In genomic region chr7:21427861-21428641, GRCh38 we compare ENCODE assay signal across 8 cellular contexts. TPM values are rescaled to one million over a fixed set of nuclear protein-coding genes. Genes with fewer than 3 reads are reported as not detected.
DNase-seq lines count a peak whose midpoint lies in the region; ATAC-seq and TF ChIP-seq lines count a peak whose summit lies in the region.

TSS of gene SP4 (plus strand) at chr7:21428083. CDS start at chr7:21428252, 169 bp downstream.

- H3K27ac ChIP-seq in mesenchymal stem cell (ENCODE audit: low read length, poor library complexity, severe bottlenecking), result peak within 1 kb of the TSS; percentile 90

- H3K9ac ChIP-seq in mesenchymal stem cell (ENCODE audit: low read length), result peak within 1 kb of the TSS; percentile 90

- H3K4me3 ChIP-seq in Caco-2 (ENCODE audit: low read depth, low read length) (peak within 1 kb of the TSS; percentile 80), mesenchymal stem cell (ENCODE audit: insufficient read depth in 1 of 2, low read depth in 1 of 2, low read length in 2 of 2) (peak within 1 kb of the TSS; percentile 85 to 94)

- intact Hi-C loops in Caco-2 (cut with micrococcal nuclease; ENCODE audit: unreplicated experiment), result loop anchor here (1.0 to 5.0 kb wide), 6 partner anchors 62 to 641 kb away; partner anchors contain the start of gene SP8

- H3K4ac ChIP-seq in mesenchymal stem cell (ENCODE audit: low read depth in 1 of 2, low read length in 2 of 2), result peak within 1 kb of the TSS; percentile 10 to 73

- POLR2A ChIA-PET in Caco-2 (lab: Charles Lee), result interaction anchor here (0.6 to 1.2 kb wide), 8 partner anchors 13 to 503 kb away, joined by 3 to 10 read pairs (median 4); no protein-coding TSS in a partner anchor

- H3K79me1 ChIP-seq in mesenchymal stem cell (replicated peaks; ENCODE audit: low read length, poor library complexity, severe bottlenecking), result peaks cover 10% of the 10 kb centered on the region

- DNase-seq in Caco-2, result peak; percentile 95 to 99
- DNase-seq in HUDEP-2 (lab: John Stamatoyannopoulos, UW; ENCODE audit: unreplicated experiment in 76 of 76), result peak in 75 of 76 experiments; percentile 69 to 99 (median 95)
- peak; percentile 89 for DNase-seq in NOMO-1 treated with dmso at 0.1 percent for 144 hours (lab: John Stamatoyannopoulos, UW; ENCODE audit: unreplicated experiment)
- peak; percentile 77 to 95 (median 83) for DNase-seq in activated CD8-positive, alpha-beta memory T cell treated with anti-CD3 and anti-CD28 coated beads for 48 hours (ENCODE audit: low read depth in 2 of 3, low spot score in 2 of 3)
- DNase-seq in effector memory CD8-positive, alpha-beta T cell, result peak; percentile 93 to 97 (median 97)
- peak; percentile 97 for DNase-seq in mesenchymal stem cell
- peak; percentile 89 for DNase-seq in stimulated activated CD8-positive, alpha-beta memory T cell treated with anti-CD3 and anti-CD28 coated beads, Interleukin-12 subunit alpha, Interleukin-12 subunit beta, amount 100 ng/mL, for 24 hours (ENCODE audit: extremely low read depth)

- no peak within 1 kb of the TSS for H2AK5ac ChIP-seq in mesenchymal stem cell (ENCODE audit: low read length, severe bottlenecking)

- peak within 1 kb of the TSS; percentile 82 for H2BK5ac ChIP-seq in mesenchymal stem cell (ENCODE audit: low read depth, low read length, poor library complexity, severe bottlenecking)

- CTCF ChIA-PET in Caco-2 (lab: Charles Lee), result interaction anchor here (0.7 to 2.0 kb wide), 4 partner anchors 13 to 339 kb away, joined by 3 to 17 read pairs (median 10); no protein-coding TSS in a partner anchor

- no TSS peak for BruUV-seq in Caco-2 (replicated peaks; lab: Mats Ljungman, UMichigan)

- H2AFZ ChIP-seq in mesenchymal stem cell (ENCODE audit: low read depth, low read length), result peak within 1 kb of the TSS; percentile 93

- H3K4me1 ChIP-seq in Caco-2 (peaks cover 6% of the 10 kb centered on the region; the same call in 1 of the 2 replicates), mesenchymal stem cell (ENCODE audit: control insufficient read depth, insufficient read depth, low read depth, low read length) (peaks cover 5% of the 10 kb centered on the region)

- H2BK15ac ChIP-seq in mesenchymal stem cell (ENCODE audit: low read depth, poor library complexity, severe bottlenecking), result peak within 1 kb of the TSS; percentile 38

- peak within 1 kb of the TSS in 1 of 2 experiments; percentile 63 for H2BK12ac ChIP-seq in mesenchymal stem cell (ENCODE audit: low read length in 2 of 2)

- H3K4me2 ChIP-seq in mesenchymal stem cell (ENCODE audit: low read length, poor library complexity, severe bottlenecking), result peak within 1 kb of the TSS; percentile 97

- peak within 1 kb of the TSS; percentile 98 for H3K4me3 Mint-ChIP-seq in Caco-2 (ENCODE audit: unreplicated experiment)
- peak within 1 kb of the TSS; percentile 100 for H3K4me3 Mint-ChIP-seq in effector memory CD8-positive, alpha-beta T cell

- H3K18ac ChIP-seq in mesenchymal stem cell (ENCODE audit: low read depth in 1 of 2, low read length in 2 of 2), result peak within 1 kb of the TSS; percentile 39 to 52

- H3K27me3 ChIP-seq in Caco-2 (replicated peaks; ENCODE audit: control insufficient read depth, insufficient read depth, low read length), result no peaks in the 10 kb centered on the region
- no peaks in the 10 kb centered on the region for H3K27me3 ChIP-seq in mesenchymal stem cell (ENCODE audit: control insufficient read depth in 1 of 2, insufficient read depth in 1 of 2, low read length in 2 of 2)

- peak within 1 kb of the TSS; percentile 99 for H3K27ac Mint-ChIP-seq in Caco-2 (ENCODE audit: unreplicated experiment)
- peak within 1 kb of the TSS; percentile 100 for H3K27ac Mint-ChIP-seq in effector memory CD8-positive, alpha-beta T cell

- H3K23ac ChIP-seq in mesenchymal stem cell (ENCODE audit: low read length in 2 of 2), result no peak within 1 kb of the TSS

- no peaks in the 10 kb centered on the region for H3K9me3 ChIP-seq in Caco-2
- no peaks in the 10 kb centered on the region for H3K9me3 ChIP-seq in mesenchymal stem cell (ENCODE audit: control insufficient read depth, low read length)

- peaks cover 28% of the 10 kb centered on the region for H3K36me3 Mint-ChIP-seq in Caco-2 (ENCODE audit: insufficient read depth, unreplicated experiment)
- peaks cover 21% of the 10 kb centered on the region for H3K36me3 Mint-ChIP-seq in effector memory CD8-positive, alpha-beta T cell (ENCODE audit: insufficient read depth)

- 2% methylated on average over 8 of the region's 63 CpGs for WGBS in mesenchymal stem cell

- peak within 1 kb of the TSS; percentile 77 for H2BK120ac ChIP-seq in mesenchymal stem cell (ENCODE audit: low read depth, low read length)

- no peaks in the 10 kb centered on the region for H3K9me3 Mint-ChIP-seq in Caco-2 (ENCODE audit: unreplicated experiment)
- H3K9me3 Mint-ChIP-seq in effector memory CD8-positive, alpha-beta T cell, result no peaks in the 10 kb centered on the region

- H3K36me3 ChIP-seq in Caco-2 (ENCODE audit: control insufficient read depth, insufficient read depth, low read length) (no peaks in the 10 kb centered on the region), mesenchymal stem cell (ENCODE audit: control insufficient read depth in 1 of 2, insufficient read depth in 2 of 2, low read depth in 1 of 2, low read length in 2 of 2) (no peaks in the 10 kb centered on the region)

- H4K91ac ChIP-seq in mesenchymal stem cell (ENCODE audit: low read length), result peak within 1 kb of the TSS; percentile 41

- peaks cover 16% of the 10 kb centered on the region for H3K4me1 Mint-ChIP-seq in Caco-2 (ENCODE audit: low read depth, unreplicated experiment)
- peaks cover 31 to 39% of the 10 kb centered on the region in 2 donors for H3K4me1 Mint-ChIP-seq in effector memory CD8-positive, alpha-beta T cell (ENCODE audit: low read depth in 2 of 2)

- peak; percentile 69 for ATAC-seq in GM21390 (IDR thresholded peaks at IDR 0.05; ENCODE audit: unreplicated experiment)
- peak; percentile 71 for ATAC-seq in effector memory CD8-positive, alpha-beta T cell (replicated peaks)

- no peak within 1 kb of the TSS for H3K14ac ChIP-seq in mesenchymal stem cell (ENCODE audit: low read length in 2 of 2)

- H3K27me3 Mint-ChIP-seq in Caco-2 (ENCODE audit: insufficient read depth, unreplicated experiment), result no peaks in the 10 kb centered on the region
- no peaks in the 10 kb centered on the region for H3K27me3 Mint-ChIP-seq in effector memory CD8-positive, alpha-beta T cell

- peak within 1 kb of the TSS; percentile 51 for H4K8ac ChIP-seq in mesenchymal stem cell (ENCODE audit: low read length)

- TF ChIP-seq CTCF in Caco-2 (IDR thresholded peaks at IDR 0.05; ENCODE audit: insufficient read depth in 1 of 2, low read depth in 1 of 2, low read length in 1 of 2, severe bottlenecking in 1 of 2, unreplicated experiment in 1 of 2), result peak in 1 of 2 experiments; percentile 15

RNA-seq across cellular contexts. Expression of gene SP4, which starts in this region (rescaled TPM):
- total RNA-seq in Caco-2 (2022), result 10.8 and 15.1 TPM in 2 replicates
- polyA plus RNA-seq in mesenchymal stem cell (2013, experiment 1 of 2), result 2.0 TPM
- polyA plus RNA-seq in mesenchymal stem cell (2013, experiment 2 of 2), result 1.7 TPM

Comparison
In these comparisons a context has a peak if more than half of its experiments do, and no peak if none do; other contexts are left out.
1. Peak in every context shown above with its lines: DNase-seq, ATAC-seq, H3K4me3 ChIP-seq and H3K27ac ChIP-seq.